19 cellular contexts compared by ENCODE assay signal in genomic region chr7:199465-200249, GRCh38. TPM values are rescaled to one million over a fixed set of nuclear protein-coding genes. Genes with fewer than 3 reads are reported as not detected.
DNase-seq lines count a peak whose midpoint lies in the region; ATAC-seq, FAIRE-seq and TF ChIP-seq lines count a peak whose summit lies in the region.
"Had no signal": no experiment of that assay in that cellular context is flagged by ENCODE, and none has a peak within 500 bp of the region (broad histone marks: within the 10 kb centered on the region; RNA-seq: fewer than 3 reads in every experiment).

No MANE protein-coding gene starts in this region.

- no peak overlapping the region for H2BK15ac ChIP-seq in neuronal stem cell (ENCODE audit: low read length)

- no peak overlapping the region for H4K91ac ChIP-seq in neuronal stem cell (ENCODE audit: low read depth, low read length, poor library complexity)

- H2AFZ ChIP-seq in HepG2 (ENCODE audit: low read length) (no peak overlapping the region), neuronal stem cell (ENCODE audit: low read length) (no peak overlapping the region)
- H2AFZ ChIP-seq: GM23248, PC-9 had no signal

- no peaks in the 10 kb centered on the region for H3K79me1 ChIP-seq in neuronal stem cell (ENCODE audit: low read depth, low read length)

- CTCF ChIA-PET in HepG2 (lab: Yijun Ruan, JAX; ENCODE audit: low intra/inter-chr PET ratio, low total read pairs): no interaction called here

- FAIRE-seq in HepG2 (lab: Jason Lieb, UNC): peak; percentile 51

- H3K9ac ChIP-seq in HepG2 (ENCODE audit: insufficient read depth, low read depth, low read length) (no peak overlapping the region), neuronal stem cell (ENCODE audit: low read depth, low read length, poor library complexity) (no peak overlapping the region)
- H3K9ac ChIP-seq: GM23248 had no signal

- H3K27me3 ChIP-seq in HepG2 (ENCODE audit: control insufficient read depth in 1 of 2, insufficient read depth in 2 of 2, low read length in 2 of 2): no peaks in the 10 kb centered on the region
- no peaks in the 10 kb centered on the region for H3K27me3 ChIP-seq in right lobe of liver
- H3K27me3 ChIP-seq in gastroesophageal sphincter: no peaks in the 10 kb centered on the region
- peaks cover 0 to 11% (median 0%) of the 10 kb centered on the region in 3 experiments for H3K27me3 ChIP-seq in neuronal stem cell (ENCODE audit: control insufficient read depth in 3 of 3, insufficient read depth in 3 of 3, low read depth in 1 of 3, low read length in 3 of 3)

- no peak overlapping the region; the same call in 1 of the 2 replicates for H3K4me2 ChIP-seq in HepG2 (ENCODE audit: low read depth, low read length)
- H3K4me2 ChIP-seq in neuronal stem cell (ENCODE audit: insufficient read depth, low read length, poor library complexity, severe bottlenecking): no peak overlapping the region
- H3K4me2 ChIP-seq: BLaER1 treated with 17β-estradiol and CSF1 and Interleukin-3, amounts not matched to agents 10 nM and 100 nM; PC-9 had no signal

- H3K27ac ChIP-seq in HepG2 (ENCODE audit: extremely low read length, insufficient read depth, low read length) (peak overlapping the region; percentile 57), right lobe of liver (peak overlapping the region in 1 of 3 donors; percentile 87), gastroesophageal sphincter (peak overlapping the region in 3 of 4 donors; percentile 11 to 49 (median 46)), neuronal stem cell (replicated peaks; ENCODE audit: low read length) (no peak overlapping the region)
- H3K27ac ChIP-seq: BLaER1 treated with 17β-estradiol and CSF1 and Interleukin-3, amounts not matched to agents 10 nM and 100 nM; GM23248; PC-9 had no signal

- TF ChIP-seq RAD21 in HepG2 (CRISPR knock-in tag; IDR thresholded peaks at IDR 0.05): no peak

- peaks cover 7% of the 10 kb centered on the region for H4K20me1 ChIP-seq in HepG2 (ENCODE audit: insufficient read depth, low read length)

- H3K9me3 ChIP-seq in HepG2 (ENCODE audit: low read length): no peaks in the 10 kb centered on the region
- H3K9me3 ChIP-seq in right lobe of liver: no peaks in the 10 kb centered on the region
- H3K9me3 ChIP-seq in gastroesophageal sphincter: no peaks in the 10 kb centered on the region
- H3K9me3 ChIP-seq in neuronal stem cell (replicated peaks in 1 of 2; ENCODE audit: control insufficient read depth in 2 of 2, insufficient read depth in 1 of 2, low read depth in 1 of 2, low read length in 2 of 2): peaks cover under 1 to 2% of the 10 kb centered on the region in 2 donors

- H2BK5ac ChIP-seq in neuronal stem cell (ENCODE audit: low read length): no peak overlapping the region

- in situ Hi-C loops in HepG2 (cut with HindIII; ENCODE audit: extremely low pct_ligation_motif_present, low pct_unique_long_range_greater_than_20kb): no loop called here

- TF ChIP-seq POLR2A in HepG2 (IDR thresholded peaks at IDR 0.05; ENCODE audit: insufficient read depth in 1 of 2, low read depth in 2 of 2, low read length in 2 of 2) (no peak), right lobe of liver (IDR thresholded peaks at IDR 0.05) (no peak), gastroesophageal sphincter (IDR thresholded peaks at IDR 0.05) (no peak), GM18505 (IDR thresholded peaks at IDR 0.05; ENCODE audit: borderline replicate concordance, extremely low read depth, insufficient read depth, insufficient read length) (no peak)

- POLR2A ChIA-PET in HepG2 (lab: Yijun Ruan, JAX): interaction anchor here (1.2 to 2.1 kb wide), 3 partner anchors 11 to 35 kb away, joined by 3 to 9 read pairs (median 5); no protein-coding TSS in a partner anchor

- H4K8ac ChIP-seq in neuronal stem cell (ENCODE audit: low read depth, low read length): no peak overlapping the region

- peaks cover 36% of the 10 kb centered on the region for H3K79me2 ChIP-seq in HepG2 (ENCODE audit: insufficient read depth, low read length)

- no TSS peak for BruUV-seq in HepG2 (replicated peaks; lab: Mats Ljungman, UMichigan)

- intact Hi-C loops in HepG2 (cut with micrococcal nuclease; ENCODE audit: unreplicated experiment) (no loop called here), right lobe of liver (cut with DNase I) (no loop called here)

- TF ChIP-seq CTCF in HepG2 (CRISPR knock-in tag; IDR thresholded peaks at IDR 0.05) (peak; percentile 57), right lobe of liver (IDR thresholded peaks at IDR 0.05) (peak in 1 of 4 donors; percentile 26), gastroesophageal sphincter (IDR thresholded peaks at IDR 0.05) (no peak)

- H3K4me1 ChIP-seq in HepG2 (ENCODE audit: insufficient read depth, low read length) (peaks cover 59% of the 10 kb centered on the region), right lobe of liver (peaks cover 0 to 54% (median 21%) of the 10 kb centered on the region in 4 donors), gastroesophageal sphincter (peaks cover 0 to 89% (median 24%) of the 10 kb centered on the region in 3 donors), neuronal stem cell (ENCODE audit: control insufficient read depth in 2 of 2, insufficient read depth in 1 of 2, low read depth in 1 of 2, low read length in 2 of 2) (peaks cover 4 to 9% of the 10 kb centered on the region in 2 donors)

- H3K4ac ChIP-seq in neuronal stem cell (ENCODE audit: low read length): no peak overlapping the region

- H2BK12ac ChIP-seq in neuronal stem cell (ENCODE audit: low read length): no peak overlapping the region

- H3K23ac ChIP-seq in neuronal stem cell (ENCODE audit: low read depth, low read length, poor library complexity): peak overlapping the region; percentile 52

- H3K36me3 ChIP-seq in HepG2 (replicated peaks in 1 of 2; ENCODE audit: control insufficient read depth in 1 of 2, insufficient read depth in 2 of 2, low read length in 2 of 2) (peaks cover 18 to 66% of the 10 kb centered on the region in 2 experiments; a peak in 4 of 5 replicates), right lobe of liver (peaks cover 0 to 80% (median 25%) of the 10 kb centered on the region in 4 donors), gastroesophageal sphincter (peaks cover 0 to 93% of the 10 kb centered on the region in 2 donors), neuronal stem cell (replicated peaks in 1 of 2; ENCODE audit: control insufficient read depth in 2 of 2, insufficient read depth in 2 of 2, low read length in 2 of 2) (peaks cover 9 to 27% of the 10 kb centered on the region in 2 donors)

- 85% methylated on average over 15 of the region's 18 CpGs for WGBS in HepG2 (ENCODE audit: low lambda C conversion rate)
- WGBS in right lobe of liver (ENCODE audit: insufficient coverage, low coverage, low lambda C conversion rate, missing lambda C conversion rate): 61% methylated on average over 11 of the region's 18 CpGs
- WGBS in gastroesophageal sphincter (ENCODE audit: low coverage in 1 of 2), 2 donors: 58 to 72% methylated on average over 10 to 12 of the region's 18 CpGs
- no CpG with 5 or more reads among the region's 18 CpGs for WGBS in neuronal stem cell (ENCODE audit: extremely low coverage in 2 of 2, insufficient read length in 2 of 2, insufficient replicate concordance in 1 of 2), 2 donors

- ATAC-seq in HepG2 (peak; percentile 30), right lobe of liver (no peak), gastroesophageal sphincter (no peak), GM18505 (IDR thresholded peaks at IDR 0.05; ENCODE audit: unreplicated experiment) (no peak)
- ATAC-seq: CD8-positive, alpha-beta T cell had no signal

- peak; percentile 55 for DNase-seq in HepG2 (ENCODE audit: low spot score)
- DNase-seq in right lobe of liver: no peak
- DNase-seq in neuronal stem cell (ENCODE audit: low spot score): no peak
- no peak for DNase-seq in T-helper 1 cell
- DNase-seq in hepatic stellate cell (ENCODE audit: low spot score): no peak
- DNase-seq: Calu3; CD8-positive, alpha-beta T cell; GF-D8; GM23248; KG1; MV-4-11; NCI-H1694 treated with DMSO at 0.1 percent for 48 hours; NCI-H2107; NCI-H510A treated with DMSO at 0.1 percent for 48 hours had no signal

- no peak for TF ChIP-seq EP300 in HepG2 (IDR thresholded peaks at IDR 0.05; ENCODE audit: low read depth in 2 of 2, low read length in 2 of 2)
- TF ChIP-seq EP300 in HepG2 (CRISPR knock-in tag; IDR thresholded peaks at IDR 0.05; ENCODE audit: borderline replicate concordance): no peak
- TF ChIP-seq EP300 in gastroesophageal sphincter (IDR thresholded peaks at IDR 0.05): no peak

- peak overlapping the region; percentile 72 for H3K18ac ChIP-seq in neuronal stem cell (ENCODE audit: low read length)

- H2AK5ac ChIP-seq in neuronal stem cell (ENCODE audit: low read depth, low read length): peak overlapping the region; percentile 47

- H2BK120ac ChIP-seq in neuronal stem cell (ENCODE audit: low read depth, low read length): no peak overlapping the region

- no peak overlapping the region for H3K14ac ChIP-seq in neuronal stem cell (ENCODE audit: low read length)

- H3K4me3 ChIP-seq in HepG2 (replicated peaks in 1 of 3; ENCODE audit: insufficient read depth in 1 of 3, low read depth in 2 of 3, low read length in 3 of 3) (no peak overlapping the region), right lobe of liver (no peak overlapping the region), gastroesophageal sphincter (no peak overlapping the region), neuronal stem cell (ENCODE audit: low read length in 2 of 2) (no peak overlapping the region)
- H3K4me3 ChIP-seq: BLaER1 treated with 17β-estradiol and CSF1 and Interleukin-3, amounts not matched to agents 10 nM and 100 nM; GM23248; PC-9 had no signal

RNA-seq across cellular contexts. Expression of gene FAM20C, which starts 7.3 kb away (rescaled TPM):
- total RNA-seq in HepG2 (2016; rRNA removed; fragmentation: Illumina TruSeq; extraction: Trizol) (14.5 and 19.9 TPM in 2 replicates), right lobe of liver (10 to 100 TPM; 32.1 to 73.8 (median 57.3) TPM), gastroesophageal sphincter (10 to 100 TPM; 41.9 to 87.5 (median 73.6) TPM)
- 4.8 and 5.5 TPM in 2 replicates for total RNA-seq in HepG2 (2016; cell fraction: cytosol; rRNA removed; fragmentation: Illumina TruSeq; extraction: Trizol; ENCODE audit: low read depth)
- 12.0 and 18.5 TPM in 2 replicates for total RNA-seq in HepG2 (2016; cell fraction: insoluble cytoplasmic fraction; rRNA removed; fragmentation: Illumina TruSeq; extraction: Trizol)
- total RNA-seq in HepG2 (2016; cell fraction: membrane; rRNA removed; fragmentation: Illumina TruSeq; extraction: Trizol): 11.5 and 11.6 TPM in 2 replicates
- total RNA-seq in HepG2 (2016; cell fraction: nucleus; rRNA removed; fragmentation: Illumina TruSeq; extraction: Trizol): 20.5 and 24.2 TPM in 2 replicates
- polyA plus RNA-seq in HepG2 (2011; rRNA removed): 11.9 and 15.3 TPM in 2 replicates
- 13.7 and 17.5 TPM in 2 replicates for polyA plus RNA-seq in HepG2 (2011; cell fraction: cytosol; rRNA removed)
- polyA plus RNA-seq in HepG2 (2011; cell fraction: nucleus; rRNA removed): 24.6 and 26.4 TPM in 2 replicates
- 15.4 and 23.9 TPM in 2 replicates for polyA plus RNA-seq in HepG2 (2012)
- 2.8 and 3.2 TPM in 2 replicates for polyA plus RNA-seq in HepG2 (2016; cell fraction: cytosol; fragmentation: Illumina TruSeq; extraction: Trizol; ENCODE audit: low read depth)
- polyA plus RNA-seq in HepG2 (2016; cell fraction: insoluble cytoplasmic fraction; fragmentation: Illumina TruSeq; extraction: Trizol; ENCODE audit: low read depth): 18.9 and 20.0 TPM in 2 replicates
- polyA plus RNA-seq in HepG2 (2016; cell fraction: membrane; fragmentation: Illumina TruSeq; extraction: Trizol; ENCODE audit: low read depth): 10.0 and 10.7 TPM in 2 replicates
- 38.8 and 44.3 TPM in 2 replicates for polyA plus RNA-seq in HepG2 (2016; cell fraction: nucleus; fragmentation: Illumina TruSeq; extraction: Trizol; ENCODE audit: insufficient read depth, low read depth)
- 8.9 and 24.8 TPM in 2 replicates for polyA minus RNA-seq in HepG2 (2011; rRNA and poly(A)+ RNA removed; ENCODE audit: low replicate concordance)
- 13.4 and 22.0 TPM in 2 replicates for polyA minus RNA-seq in HepG2 (2011; cell fraction: cytosol; rRNA and poly(A)+ RNA removed)
- 14.4 and 19.6 TPM in 2 replicates for polyA minus RNA-seq in HepG2 (2011; cell fraction: nucleus; rRNA and poly(A)+ RNA removed)
- polyA plus RNA-seq in neuronal stem cell (2013, experiment 1 of 2): 7.3 TPM
- polyA plus RNA-seq in neuronal stem cell (2013, experiment 2 of 2): 7.3 TPM
- total RNA-seq: SK-MEL-5 had no signal
